23 cellular contexts compared by ENCODE assay signal in the genomic region with DNA sequence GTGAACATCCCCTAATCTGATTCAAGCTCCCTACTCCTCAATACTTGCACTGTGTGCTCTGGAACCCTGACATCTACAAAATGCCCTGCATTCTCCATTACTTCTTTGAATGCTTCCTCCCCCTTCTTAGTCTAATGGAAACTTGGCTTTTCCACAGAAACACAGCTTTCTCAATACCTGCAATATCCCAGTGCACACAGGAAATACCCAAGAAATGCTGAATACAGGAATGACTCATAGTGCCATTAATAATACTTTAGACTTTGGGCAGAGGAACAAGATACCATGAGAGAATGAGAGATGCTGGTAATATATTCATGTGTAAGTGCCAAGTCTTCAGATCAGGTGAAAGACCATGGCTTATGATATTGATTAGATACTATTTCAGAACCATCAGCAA. TPM values are rescaled to one million over a fixed set of nuclear protein-coding genes. Genes with fewer than 3 reads are reported as not detected.
DNase-seq lines count a peak whose midpoint lies in the region; ATAC-seq, FAIRE-seq and TF ChIP-seq lines count a peak whose summit lies in the region.
"Had no signal": no experiment of that assay in that cellular context is flagged by ENCODE, and none has a peak within 500 bp of the region (broad histone marks: within the 10 kb centered on the region; RNA-seq: fewer than 3 reads in every experiment).

No MANE protein-coding gene starts in this region.

- TF ChIP-seq CTCF in GM12878 (IDR thresholded peaks at IDR 0.05 in 2 of 3, conservative IDR thresholded peaks at IDR 0.05 in 1 of 3; ENCODE audit: control insufficient read depth in 2 of 3, extremely low read depth in 1 of 3, insufficient read depth in 1 of 3, low read depth in 3 of 3, low read length in 3 of 3) (no peak), keratinocyte (optimal IDR thresholded peaks at IDR 0.05 in 1 of 3, IDR thresholded peaks at IDR 0.05 in 1 of 3, conservative IDR thresholded peaks at IDR 0.05 in 1 of 3; ENCODE audit: extremely low read depth in 1 of 3, insufficient read depth in 2 of 3, low read length in 3 of 3) (no peak), pancreas (IDR thresholded peaks at IDR 0.05) (no peak)
- TF ChIP-seq CTCF in activated CD8-positive, alpha-beta T cell treated with anti-CD3 and anti-CD28 coated beads for 36 hours (IDR thresholded peaks at IDR 0.05), result no peak

- H3K9me3 ChIP-seq in GM12878 (replicated peaks; ENCODE audit: control insufficient read depth, insufficient read depth, low read length) (no peaks in the 10 kb centered on the region), keratinocyte (ENCODE audit: control insufficient read depth, low read depth, low read length) (no peaks in the 10 kb centered on the region), pancreas (no peaks in the 10 kb centered on the region)
- H3K9me3 ChIP-seq: esophagus squamous epithelium, left lung, testis had no signal

- no peaks in the 10 kb centered on the region for H3K4me1 ChIP-seq in GM12878 (ENCODE audit: control insufficient read depth, insufficient read depth, low read length)
- peaks cover 39% of the 10 kb centered on the region for H3K4me1 ChIP-seq in keratinocyte (ENCODE audit: control insufficient read depth, extremely low read depth, insufficient read depth, low read length)
- H3K4me1 ChIP-seq in pancreas, result no peaks in the 10 kb centered on the region
- H3K4me1 ChIP-seq: testis had no signal

- H3K36me3 ChIP-seq in GM12878 (ENCODE audit: control insufficient read depth in 2 of 2, insufficient read depth in 2 of 2, low read length in 1 of 2) (no peaks in the 10 kb centered on the region), keratinocyte (ENCODE audit: control insufficient read depth in 2 of 2, extremely low read depth in 1 of 2, insufficient read depth in 2 of 2, low read length in 2 of 2) (no peaks in the 10 kb centered on the region), pancreas (no peaks in the 10 kb centered on the region)
- H3K36me3 ChIP-seq: esophagus squamous epithelium, left lung had no signal

- H3K4me3 ChIP-seq in GM12878 (no peak overlapping the region), keratinocyte (ENCODE audit: control insufficient read depth in 2 of 3, extremely low read depth in 1 of 3, insufficient read depth in 2 of 3, low read depth in 1 of 3, low read length in 3 of 3) (no peak overlapping the region), pancreas (no peak overlapping the region)
- H3K4me3 ChIP-seq: esophagus squamous epithelium, K562, left lung, testis had no signal

- SMC1A ChIA-PET in GM12878 (lab: Charles Lee; ENCODE audit: uncharacterized antibody, unreplicated experiment), result no interaction called here

- H3K27me3 ChIP-seq in GM12878 (replicated peaks in 1 of 2; ENCODE audit: control insufficient read depth in 2 of 2, insufficient read depth in 2 of 2, low read length in 1 of 2), result peaks cover 1 to 3% of the 10 kb centered on the region in 2 experiments; a peak in 2 of 4 replicates
- H3K27me3 ChIP-seq in keratinocyte (ENCODE audit: control insufficient read depth, extremely low read depth, insufficient read depth, low read length), result peaks cover 2% of the 10 kb centered on the region
- peaks cover 0 to 12% (median 0%) of the 10 kb centered on the region in 4 donors for H3K27me3 ChIP-seq in pancreas
- H3K27me3 ChIP-seq: testis had no signal

- no TSS peak for BruUV-seq in GM12878 (replicated peaks; lab: Mats Ljungman, UMichigan)

- peaks cover 7% of the 10 kb centered on the region for H3K4me1 Mint-ChIP-seq in activated CD8-positive, alpha-beta T cell treated with anti-CD3 and anti-CD28 coated beads for 36 hours (ENCODE audit: low read depth)
- H3K4me1 Mint-ChIP-seq in activated CD8-positive, alpha-beta memory T cell treated with anti-CD3 and anti-CD28 coated beads, Interleukin-2, amount 10 ng/mL, durations not matched to agents 7 days and 5 days, result peaks cover 6% of the 10 kb centered on the region

- dilution Hi-C loops in keratinocyte (cut with MboI; ENCODE audit: extremely low pct_ligation_motif_present, low sequenced_read_pairs), result no loop called here

- no peak for TF ChIP-seq POLR2A in GM12878 (IDR thresholded peaks at IDR 0.05; ENCODE audit: low read depth, low read length)

- RAD21 ChIA-PET in GM12878 (lab: Charles Lee; ENCODE audit: unreplicated experiment), result interaction anchor here (1.6 kb wide), 1 partner anchor 46 kb away, joined by 5 read pairs; no protein-coding TSS in a partner anchor

- H3K27me3 Mint-ChIP-seq in activated CD8-positive, alpha-beta T cell treated with anti-CD3 and anti-CD28 coated beads for 36 hours, result peaks cover 33% of the 10 kb centered on the region
- H3K27me3 Mint-ChIP-seq in activated CD8-positive, alpha-beta memory T cell treated with anti-CD3 and anti-CD28 coated beads, Interleukin-2, amount 10 ng/mL, durations not matched to agents 7 days and 5 days, result peaks cover 62% of the 10 kb centered on the region

- POLR2A ChIA-PET in GM12878 (lab: Charles Lee), result no interaction called here
- POLR2A ChIA-PET in activated CD8-positive, alpha-beta T cell treated with anti-CD3 and anti-CD28 coated beads for 36 hours (lab: Charles Lee), result no interaction called here

- H3K36me3 Mint-ChIP-seq in activated CD8-positive, alpha-beta T cell treated with anti-CD3 and anti-CD28 coated beads for 36 hours (ENCODE audit: low read depth), result no peaks in the 10 kb centered on the region
- no peaks in the 10 kb centered on the region for H3K36me3 Mint-ChIP-seq in activated CD8-positive, alpha-beta memory T cell treated with anti-CD3 and anti-CD28 coated beads, Interleukin-2, amount 10 ng/mL, durations not matched to agents 7 days and 5 days
- H3K36me3 Mint-ChIP-seq: brain had no signal

- H3K79me2 ChIP-seq in GM12878 (ENCODE audit: control insufficient read depth, insufficient read depth, low read length) (no peaks in the 10 kb centered on the region), keratinocyte (ENCODE audit: control insufficient read depth, insufficient read depth, low read length) (no peaks in the 10 kb centered on the region)

- no peaks in the 10 kb centered on the region for H3K9me1 ChIP-seq in keratinocyte (ENCODE audit: control insufficient read depth, extremely low read depth, insufficient read depth, low read length)

- no peak overlapping the region for H3K27ac ChIP-seq in GM12878 (ENCODE audit: control insufficient read depth, insufficient read depth)
- H3K27ac ChIP-seq in keratinocyte (ENCODE audit: control insufficient read depth, insufficient read depth, low read length), result peak overlapping the region; percentile 70
- H3K27ac ChIP-seq in pancreas, result no peak overlapping the region
- H3K27ac ChIP-seq: esophagus squamous epithelium, left lung, testis had no signal

- in situ Hi-C loops in Caki2 (cut with HindIII; ENCODE audit: low pct_unique_long_range_greater_than_20kb, low sequenced_read_pairs) (no loop called here), GM12878 (cut with MboI) (loop anchor here (10.0 kb wide), 1 partner anchor 280 kb away; no protein-coding TSS in a partner anchor)

- H3K27ac Mint-ChIP-seq in activated CD8-positive, alpha-beta T cell treated with anti-CD3 and anti-CD28 coated beads for 36 hours, result no peak overlapping the region
- H3K27ac Mint-ChIP-seq in activated CD8-positive, alpha-beta memory T cell treated with anti-CD3 and anti-CD28 coated beads, Interleukin-2, amount 10 ng/mL, durations not matched to agents 7 days and 5 days, result no peak overlapping the region
- H3K27ac Mint-ChIP-seq: T-helper 17 cell had no signal

- H4K20me1 ChIP-seq in GM12878 (ENCODE audit: control insufficient read depth, insufficient read depth) (no peaks in the 10 kb centered on the region), keratinocyte (ENCODE audit: control insufficient read depth, extremely low read depth, insufficient read depth, low read length) (no peaks in the 10 kb centered on the region)

- ATAC-seq in GM12878 (peak; percentile 21; the same call in 1 of the 3 replicates), pancreas (no peak), GM18498 (IDR thresholded peaks at IDR 0.05; ENCODE audit: unreplicated experiment) (no peak)
- no peak for ATAC-seq in activated CD8-positive, alpha-beta T cell treated with anti-CD3 and anti-CD28 coated beads for 36 hours
- ATAC-seq in activated CD8-positive, alpha-beta memory T cell treated with anti-CD3 and anti-CD28 coated beads, Interleukin-2, amount 10 ng/mL, durations not matched to agents 7 days and 5 days, result no peak
- ATAC-seq: K562, left lung, T-helper 17 cell had no signal

- CTCF ChIA-PET in GM12878 (lab: Yijun Ruan, JAX), result interaction anchor here (2.0 kb wide), 1 partner anchor 46 kb away, joined by 7 read pairs; no protein-coding TSS in a partner anchor
- CTCF ChIA-PET in activated CD8-positive, alpha-beta T cell treated with anti-CD3 and anti-CD28 coated beads for 36 hours (lab: Charles Lee), result no interaction called here
- CTCF ChIA-PET in activated CD8-positive, alpha-beta memory T cell treated with anti-CD3 and anti-CD28 coated beads, Interleukin-2, amount 10 ng/mL, durations not matched to agents 7 days and 5 days (lab: Charles Lee), result no interaction called here

- intact Hi-C loops in GM12878 (cut with micrococcal nuclease; ENCODE audit: unreplicated experiment) (no loop called here), pancreas (cut with DNase I) (no loop called here)
- intact Hi-C loops in activated CD8-positive, alpha-beta T cell treated with anti-CD3 and anti-CD28 coated beads for 36 hours (cut with micrococcal nuclease), result loop anchor here (10.0 kb wide), 2 partner anchors 280 to 360 kb away; no protein-coding TSS in a partner anchor

- no peak for FAIRE-seq in GM12878 (lab: Jason Lieb, UNC)
- FAIRE-seq in keratinocyte (lab: Jason Lieb, UNC), result peak; percentile 73
- no peak for FAIRE-seq in pancreas (lab: Jason Lieb, UNC)
- FAIRE-seq: D721Med, GM18507, K562 had no signal

- H3K9ac ChIP-seq in GM12878 (ENCODE audit: control insufficient read depth, insufficient read depth, low read length) (no peak overlapping the region), keratinocyte (ENCODE audit: control insufficient read depth, extremely low read depth, insufficient read depth, low read length) (no peak overlapping the region)

- TF ChIP-seq EP300 in GM12878 (IDR thresholded peaks at IDR 0.05; ENCODE audit: borderline replicate concordance in 1 of 2, control insufficient read depth in 1 of 2, low read depth in 2 of 2, low read length in 2 of 2), result no peak

- no peak for TF ChIP-seq RAD21 in GM12878 (IDR thresholded peaks at IDR 0.05; ENCODE audit: insufficient read depth, low read depth, low read length)

- no peak overlapping the region for H3K4me3 Mint-ChIP-seq in activated CD8-positive, alpha-beta T cell treated with anti-CD3 and anti-CD28 coated beads for 36 hours
- no peak overlapping the region for H3K4me3 Mint-ChIP-seq in activated CD8-positive, alpha-beta memory T cell treated with anti-CD3 and anti-CD28 coated beads, Interleukin-2, amount 10 ng/mL, durations not matched to agents 7 days and 5 days
- H3K4me3 Mint-ChIP-seq: brain, T-helper 17 cell had no signal

- H2AFZ ChIP-seq in GM12878 (ENCODE audit: control insufficient read depth, low read depth, low read length) (no peak overlapping the region), keratinocyte (ENCODE audit: control insufficient read depth, low read length) (no peak overlapping the region)

- no peak overlapping the region for H3K4me2 ChIP-seq in GM12878 (ENCODE audit: control insufficient read depth, insufficient read depth)
- peak overlapping the region; percentile 44 for H3K4me2 ChIP-seq in keratinocyte (ENCODE audit: control insufficient read depth, extremely low read depth, insufficient read depth, low read depth, low read length)

- DNase-seq in Caki2 (ENCODE audit: low read depth), result peak; percentile 44
- DNase-seq in HT-29 (ENCODE audit: low spot score), result peak; percentile 4
- no peak for DNase-seq in GM12878 (ENCODE audit: low read depth, low spot score)
- no peak for DNase-seq in keratinocyte (ENCODE audit: low read depth, low spot score)
- no peak for DNase-seq in pancreas
- DNase-seq in activated CD8-positive, alpha-beta T cell treated with anti-CD3 and anti-CD28 coated beads for 36 hours, result no peak
- no peak for DNase-seq in activated CD8-positive, alpha-beta memory T cell treated with anti-CD3 and anti-CD28 coated beads, Interleukin-2, amount 10 ng/mL, durations not matched to agents 7 days and 5 days
- DNase-seq: activated gamma-delta T cell; dermis blood vessel endothelial cell; esophagus squamous epithelium; left lung; NCI-H1105 treated with DMSO at 0.1 percent for 48 hours; NCI-H774; stimulated activated CD4-positive, alpha-beta T cell treated with anti-CD3 and anti-CD28 coated beads, Interleukin-2, amount 100 ng/mL, for 48 hours; T-helper 17 cell; testis had no signal

- H3K9me3 Mint-ChIP-seq in activated CD8-positive, alpha-beta T cell treated with anti-CD3 and anti-CD28 coated beads for 36 hours, result no peaks in the 10 kb centered on the region
- no peaks in the 10 kb centered on the region for H3K9me3 Mint-ChIP-seq in activated CD8-positive, alpha-beta memory T cell treated with anti-CD3 and anti-CD28 coated beads, Interleukin-2, amount 10 ng/mL, durations not matched to agents 7 days and 5 days (ENCODE audit: low read depth)

RNA-seq across cellular contexts. Expression of gene QRFPR, which starts 5.6 kb away (rescaled TPM):
- 3.4 and 13.8 TPM in 2 replicates for total RNA-seq in Caki2 (2014; rRNA removed; shearing (Covaris generic); ENCODE audit: low replicate concordance)
- total RNA-seq in HT-29 (2014; rRNA removed; shearing (Covaris generic)), result not detected in 2 replicates
- total RNA-seq in GM12878 (2013; cell fraction: nucleolus; rRNA removed), result not detected in 2 replicates
- total RNA-seq in GM12878 (2014; rRNA removed), result not detected in 2 replicates
- total RNA-seq in GM12878 (2014; rRNA removed; fragmentation: Illumina TruSeq; extraction: Trizol), result not detected in 2 replicates
- not detected in 2 replicates for total RNA-seq in GM12878 (2021)
- not detected for polyA plus RNA-seq in GM12878 (2011; ENCODE audit: low read depth)
- not detected in 2 replicates for polyA plus RNA-seq in GM12878 (2011; rRNA removed)
- polyA plus RNA-seq in GM12878 (2011; cell fraction: cytosol; rRNA removed), result not detected in 2 replicates
- not detected in 2 replicates for polyA plus RNA-seq in GM12878 (2011; cell fraction: nucleus; rRNA removed)
- not detected in 2 replicates for polyA plus RNA-seq in GM12878 (2012)
- polyA plus RNA-seq in GM12878 (2014; fragmentation: Illumina TruSeq; extraction: Trizol), result not detected in 2 replicates
- not detected for polyA plus RNA-seq in GM12878 (2014; fragmentation: Nextera tagmentation; extraction: Ambion mirVana)
- not detected in 2 replicates for polyA plus RNA-seq in GM12878 (2014; rRNA removed)
- polyA plus RNA-seq in GM12878 (2016; fragmentation: Nextera tagmentation; extraction: Ambion mirVana), result not detected
- polyA minus RNA-seq in GM12878 (2011; rRNA and poly(A)+ RNA removed), result not detected in 2 replicates
- not detected in 2 replicates for polyA minus RNA-seq in GM12878 (2011; cell fraction: cytosol; rRNA and poly(A)+ RNA removed)
- polyA minus RNA-seq in GM12878 (2011; cell fraction: nucleus; rRNA and poly(A)+ RNA removed), result not detected in 2 replicates
- 0.06 to 0.38 TPM (median 0.26 TPM) in 3 replicates for polyA plus RNA-seq in keratinocyte
- polyA plus RNA-seq in keratinocyte (2011; ENCODE audit: low read depth), result not detected
- polyA plus RNA-seq in keratinocyte (2011; cell fraction: cytosol; rRNA removed), result 0.05 and 0.07 TPM in 2 replicates
- polyA plus RNA-seq in keratinocyte (2011; cell fraction: nucleus; rRNA removed), result 0.08 TPM in 1 of 2 replicates, not detected in the other
- polyA plus RNA-seq in keratinocyte (2012; ENCODE audit: low replicate concordance), result 0.25 TPM in 1 of 2 replicates, not detected in the other
- polyA minus RNA-seq in keratinocyte, result 0.16 TPM in 1 of 3 replicates, not detected in the others
- polyA minus RNA-seq in keratinocyte (2011; cell fraction: cytosol; rRNA and poly(A)+ RNA removed), result not detected
- not detected in 2 replicates for polyA minus RNA-seq in keratinocyte (2011; cell fraction: nucleus; rRNA and poly(A)+ RNA removed)
- total RNA-seq in pancreas, result not detected
- not detected for polyA plus RNA-seq in pancreas
- not detected for total RNA-seq in activated CD8-positive, alpha-beta T cell treated with anti-CD3 and anti-CD28 coated beads for 36 hours
- not detected for total RNA-seq in activated CD8-positive, alpha-beta memory T cell treated with anti-CD3 and anti-CD28 coated beads, Interleukin-2, amount 10 ng/mL, durations not matched to agents 7 days and 5 days
- total RNA-seq: dermis blood vessel endothelial cell, K562, left lung, osteoblast, RPMI7951, T-helper 17 cell had no signal
- polyA plus RNA-seq: K562 had no signal

Comparison
In these comparisons a context has a peak if more than half of its experiments do, and no peak if none do; other contexts are left out.
1. DNase-seq: peak in Caki2 (single experiment) and HT-29 (single experiment); none in GM12878 (single experiment), keratinocyte (single experiment), pancreas (0 of 6), activated CD8-positive, alpha-beta T cell treated with anti-CD3 and anti-CD28 coated beads for 36 hours (single experiment) and activated CD8-positive, alpha-beta memory T cell treated with anti-CD3 and anti-CD28 coated beads, Interleukin-2, amount 10 ng/mL, durations not matched to agents 7 days and 5 days (single experiment).